20 cellular contexts compared by ENCODE assay signal in the genomic region with DNA sequence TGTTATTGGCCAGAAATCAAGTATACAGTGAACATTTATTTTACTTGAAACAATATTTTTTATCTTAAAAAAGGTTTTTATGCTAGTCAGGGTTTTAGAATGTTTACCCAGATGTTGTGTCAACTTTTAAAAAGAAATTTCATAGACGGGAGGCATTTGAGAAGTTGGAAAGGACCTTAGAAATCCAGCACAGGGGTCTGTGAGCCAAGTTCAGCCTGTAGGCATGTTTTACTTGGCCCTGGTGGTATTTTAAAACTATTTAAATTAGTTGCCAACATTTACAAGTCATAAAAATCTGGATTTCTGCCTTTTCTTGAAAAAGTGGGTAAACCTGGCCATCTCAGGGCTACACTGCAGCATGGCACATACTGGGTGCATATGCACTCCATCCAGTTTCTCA.
"Had no signal": no experiment of that assay in that cellular context is flagged by ENCODE, and none has a peak within 500 bp of the region (broad histone marks: within the 10 kb centered on the region; RNA-seq: fewer than 3 reads in every experiment).

No MANE protein-coding gene starts in this region.

- H3K9me3 ChIP-seq: adrenal gland, left ventricle myocardium inferior, mucosa of descending colon had no signal

- H3K27ac Mint-ChIP-seq: activated naive CD4-positive, alpha-beta T cell treated with anti-CD3 and anti-CD28 coated beads for 36 hours; activated T-helper 17 cell treated with anti-CD3 and anti-CD28 coated beads, Interleukin-2, amount 50 U/mL, for 72 hours; effector memory CD8-positive, alpha-beta T cell; memory B cell; naive thymus-derived CD4-positive, alpha-beta T cell; stimulated activated naive B cell treated with anti-CD40 and anti-IgM and Interleukin-4, amounts not matched to agents 10 μg/mL and 1 μg/mL and 100 μg/mL, for 72 hours had no signal

- H3K4me3 Mint-ChIP-seq: activated naive CD4-positive, alpha-beta T cell treated with anti-CD3 and anti-CD28 coated beads for 36 hours; activated T-helper 17 cell treated with anti-CD3 and anti-CD28 coated beads, Interleukin-2, amount 50 U/mL, for 72 hours; effector memory CD8-positive, alpha-beta T cell; memory B cell; naive thymus-derived CD4-positive, alpha-beta T cell; stimulated activated naive B cell treated with anti-CD40 and anti-IgM and Interleukin-4, amounts not matched to agents 10 μg/mL and 1 μg/mL and 100 μg/mL, for 72 hours had no signal

- H3K4me1 ChIP-seq: adrenal gland had no signal

- H3K36me3 Mint-ChIP-seq: memory B cell; naive thymus-derived CD4-positive, alpha-beta T cell had no signal

- DNase-seq: activated CD4-positive, alpha-beta T cell treated with anti-CD3 and anti-CD28 coated beads for 1 hour; activated CD4-positive, alpha-beta T cell treated with anti-CD3 and anti-CD28 coated beads, Interleukin-2, amount 50 U/mL, for 48 hours; activated naive CD4-positive, alpha-beta T cell treated with anti-CD3 and anti-CD28 coated beads for 36 hours; adrenal gland; brain microvascular endothelial cell; dermis blood vessel endothelial cell; effector memory CD8-positive, alpha-beta T cell; foreskin keratinocyte; hypothalamus; kidney; left ventricle myocardium inferior; mucosa of descending colon; naive thymus-derived CD4-positive, alpha-beta T cell; stimulated activated CD4-positive, alpha-beta T cell treated with anti-CD3 and anti-CD28 coated beads, Interleukin-15, amount 100 ng/mL, for 24 hours; stimulated activated CD4-positive, alpha-beta T cell treated with anti-CD3 and anti-CD28 coated beads, Interleukin-4, amount 100 ng/mL, for 1 hour; stimulated activated naive B cell treated with anti-CD40 and anti-IgM and Interleukin-4, amounts not matched to agents 10 μg/mL and 1 μg/mL and 100 μg/mL, for 72 hours; trophoblast cell had no signal

- H3K27ac ChIP-seq: adrenal gland, brain microvascular endothelial cell, epithelial cell of prostate, foreskin keratinocyte, left ventricle myocardium inferior had no signal

- H3K36me3 ChIP-seq: adrenal gland, brain microvascular endothelial cell, left ventricle myocardium inferior had no signal

- H3K4me3 ChIP-seq: adrenal gland, left ventricle myocardium inferior, mucosa of descending colon had no signal

- ATAC-seq: activated T-helper 17 cell treated with anti-CD3 and anti-CD28 coated beads, Interleukin-2, amount 50 U/mL, for 72 hours; effector memory CD8-positive, alpha-beta T cell; foreskin keratinocyte; mucosa of descending colon; naive thymus-derived CD4-positive, alpha-beta T cell; stimulated activated naive B cell treated with anti-CD40 and anti-IgM and Interleukin-4, amounts not matched to agents 10 μg/mL and 1 μg/mL and 100 μg/mL, for 72 hours had no signal

- H3K4me1 Mint-ChIP-seq: activated T-helper 17 cell treated with anti-CD3 and anti-CD28 coated beads, Interleukin-2, amount 50 U/mL, for 72 hours; memory B cell; naive thymus-derived CD4-positive, alpha-beta T cell had no signal

- H3K27me3 Mint-ChIP-seq: activated T-helper 17 cell treated with anti-CD3 and anti-CD28 coated beads, Interleukin-2, amount 50 U/mL, for 72 hours; naive thymus-derived CD4-positive, alpha-beta T cell had no signal

- H3K27me3 ChIP-seq: adrenal gland, brain microvascular endothelial cell, foreskin keratinocyte had no signal

- H3K9me3 Mint-ChIP-seq: activated naive CD4-positive, alpha-beta T cell treated with anti-CD3 and anti-CD28 coated beads for 36 hours; activated T-helper 17 cell treated with anti-CD3 and anti-CD28 coated beads, Interleukin-2, amount 50 U/mL, for 72 hours; memory B cell had no signal
